Comparison of ENCODE assay signal across 8 cellular contexts in the genomic region with DNA sequence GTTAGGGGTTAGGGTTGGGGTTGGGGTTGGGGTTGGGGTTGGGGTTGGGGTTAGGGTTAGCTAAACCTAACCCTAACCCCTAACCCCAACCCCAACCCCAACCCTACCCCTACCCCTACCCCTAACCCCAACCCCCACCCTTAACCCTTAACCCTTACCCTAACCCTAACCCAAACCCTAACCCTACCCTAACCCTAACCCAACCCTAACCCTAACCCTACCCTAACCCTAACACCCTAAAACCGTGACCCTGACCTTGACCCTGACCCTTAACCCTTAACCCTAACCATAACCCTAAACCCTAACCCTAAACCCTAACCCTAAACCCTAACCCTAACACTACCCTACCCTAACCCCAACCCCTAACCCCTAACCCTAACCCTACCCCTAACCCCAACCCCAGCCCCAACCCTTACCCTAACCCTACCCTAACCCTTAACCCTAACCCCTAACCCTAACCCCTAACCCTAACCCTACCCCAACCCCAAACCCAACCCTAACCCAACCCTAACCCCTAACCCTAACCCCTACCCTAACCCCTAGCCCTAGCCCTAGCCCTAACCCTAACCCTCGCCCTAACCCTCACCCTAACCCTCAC. TPM values are rescaled to one million over a fixed set of nuclear protein-coding genes. Genes with fewer than 3 reads are reported as not detected.
DNase-seq lines count a peak whose midpoint lies in the region; ATAC-seq, FAIRE-seq and TF ChIP-seq lines count a peak whose summit lies in the region.

No MANE protein-coding gene starts in this region.

- peaks cover 6% of the 10 kb centered on the region for H3K4me1 Mint-ChIP-seq in activated T-cell treated with anti-CD3 and anti-CD28 coated beads, Interleukin-2, amount 50 U/mL, for 4 hours (ENCODE audit: low read depth)

- H3K4me3 ChIP-seq in K562 (peak overlapping the region; percentile 55), liver (ENCODE audit: low read depth in 1 of 3, low read length in 3 of 3) (peak overlapping the region in 2 of 3 donors; percentile 56 to 69), upper lobe of left lung (peak overlapping the region; percentile 7 to 75 (median 58))

- peak overlapping the region; percentile 88 for H3K4me3 Mint-ChIP-seq in activated T-cell treated with anti-CD3 and anti-CD28 coated beads, Interleukin-2, amount 50 U/mL, for 4 hours

- no peaks in the 10 kb centered on the region for H4K20me1 ChIP-seq in K562 (replicated peaks; ENCODE audit: control insufficient read depth, insufficient read depth, low read length)

- TF ChIP-seq EP300 in K562 (IDR thresholded peaks at IDR 0.05; ENCODE audit: low read length), result no peak
- no peak for TF ChIP-seq EP300 in upper lobe of left lung (IDR thresholded peaks at IDR 0.05)

- FAIRE-seq in K562 (lab: Jason Lieb, UNC), result no peak

- H3K9ac ChIP-seq in K562 (ENCODE audit: insufficient read depth in 1 of 2, low read depth in 2 of 2, low read length in 2 of 2) (peak overlapping the region; percentile 67 to 87; a peak in 3 of 4 replicates), liver (ENCODE audit: low read depth in 1 of 2, low read length in 2 of 2) (peak overlapping the region in 1 of 2 donors; percentile 53)

- H3K36me3 Mint-ChIP-seq in activated T-cell treated with anti-CD3 and anti-CD28 coated beads, Interleukin-2, amount 50 U/mL, for 4 hours (ENCODE audit: insufficient read depth), result peaks cover 1% of the 10 kb centered on the region

- peak; percentile 45 to 46 for ATAC-seq in activated T-cell treated with anti-CD3 and anti-CD28 coated beads, Interleukin-2, amount 50 U/mL, for 4 hours
- peak; percentile 94 for ATAC-seq in K562
- ATAC-seq in upper lobe of left lung (ENCODE audit: low FRiP score in 2 of 2), result peak; percentile 62 to 65
- ATAC-seq in GM21447 (IDR thresholded peaks at IDR 0.05; ENCODE audit: unreplicated experiment), result no peak

- no peak for TF ChIP-seq CTCF in K562 (IDR thresholded peaks at IDR 0.05 in 2 of 3, conservative IDR thresholded peaks at IDR 0.05 in 1 of 3; ENCODE audit: insufficient read depth in 2 of 3, low read depth in 1 of 3, low read length in 3 of 3)
- TF ChIP-seq CTCF in liver (IDR thresholded peaks at IDR 0.05; ENCODE audit: low read depth, low read length, missing input control), result no peak
- TF ChIP-seq CTCF in upper lobe of left lung (IDR thresholded peaks at IDR 0.05), result no peak

- no TSS peak for BruUV-seq in K562 (replicated peaks; lab: Mats Ljungman, UMichigan)

- H3K4me2 ChIP-seq in K562 (ENCODE audit: insufficient read depth, low read length), result peak overlapping the region; percentile 80; the same call in 1 of the 2 replicates

- in situ Hi-C loops in K562 (cut with MboI), result no loop called here

- WGBS in K562 (ENCODE audit: insufficient coverage, low coverage, missing lambda C conversion rate), result 13% methylated on average over 2 of the region's 2 CpGs
- WGBS in liver, result 21% methylated on average over 2 of the region's 2 CpGs
- WGBS in upper lobe of left lung, 2 donors, result 38 to 75% methylated on average over 2 of the region's 2 CpGs

- H3K9me1 ChIP-seq in K562 (ENCODE audit: control insufficient read depth, insufficient read depth, low read length), result no peaks in the 10 kb centered on the region

- intact Hi-C loops in K562 (cut with micrococcal nuclease), result no loop called here

- H3K9me3 ChIP-seq in K562 (replicated peaks; ENCODE audit: control insufficient read depth, insufficient read depth, low read depth, low read length) (no peaks in the 10 kb centered on the region; the same call in 1 of the 2 replicates), liver (ENCODE audit: control insufficient read depth in 4 of 4, low read length in 3 of 4) (no peaks in the 10 kb centered on the region), upper lobe of left lung (no peaks in the 10 kb centered on the region)

- TF ChIP-seq RAD21 in K562 (CRISPR knock-in tag; conservative IDR thresholded peaks at IDR 0.05 in 1 of 2, IDR thresholded peaks at IDR 0.05 in 1 of 2), result no peak
- no peak for TF ChIP-seq RAD21 in liver (IDR thresholded peaks at IDR 0.05)

- H3K9me3 Mint-ChIP-seq in activated T-cell treated with anti-CD3 and anti-CD28 coated beads, Interleukin-2, amount 50 U/mL, for 4 hours, result no peaks in the 10 kb centered on the region

- POLR2A ChIA-PET in K562 (lab: Yijun Ruan, JAX), result no interaction called here

- no peaks in the 10 kb centered on the region; the same call in 1 of the 3 replicates for H3K79me2 ChIP-seq in K562 (ENCODE audit: control insufficient read depth, insufficient read depth, low read length)

- no peak for DNase-seq in activated T-cell treated with anti-CD3 and anti-CD28 coated beads, Interleukin-2, amount 50 U/mL, for 4 hours
- no peak for DNase-seq in activated T-cell treated with anti-CD3 and anti-CD28 coated beads, Interleukin-2, amount 50 U/mL, for 48 hours
- peak in 1 of 4 experiments; percentile 12 for DNase-seq in K562 (ENCODE audit: extremely low read depth in 1 of 4, low spot score in 3 of 4)
- DNase-seq in upper lobe of left lung, result no peak
- DNase-seq in NCI-H345 (lab: John Stamatoyannopoulos, UW), result no peak
- DNase-seq in 8988T, result no peak

- H3K27me3 ChIP-seq in K562 (ENCODE audit: control insufficient read depth in 2 of 2, insufficient read depth in 2 of 2, low read length in 2 of 2) (no peaks in the 10 kb centered on the region), liver (ENCODE audit: control insufficient read depth in 4 of 4, insufficient read depth in 4 of 4, low read length in 3 of 4) (no peaks in the 10 kb centered on the region), upper lobe of left lung (no peaks in the 10 kb centered on the region)

- H2AFZ ChIP-seq in K562 (ENCODE audit: low read depth, low read length), result peak overlapping the region; percentile 82

- H3K27ac ChIP-seq in K562 (ENCODE audit: extremely low read depth, low read depth, low read length) (peak overlapping the region; percentile 81; the same call in 2 of the 3 replicates), liver (ENCODE audit: low read depth in 1 of 2, low read length in 2 of 2) (peak overlapping the region; percentile 70 to 73), upper lobe of left lung (peak overlapping the region; percentile 83 to 93 (median 90))

- H3K27me3 Mint-ChIP-seq in activated T-cell treated with anti-CD3 and anti-CD28 coated beads, Interleukin-2, amount 50 U/mL, for 4 hours (ENCODE audit: low read depth), result no peaks in the 10 kb centered on the region

- H3K4me1 ChIP-seq in K562 (replicated peaks in 1 of 2; ENCODE audit: control insufficient read depth in 2 of 2, insufficient read depth in 2 of 2, low read length in 2 of 2), result peaks cover 0 to 5% of the 10 kb centered on the region in 2 experiments; a peak in 3 of 5 replicates
- peaks cover 0 to 3% (median 0%) of the 10 kb centered on the region in 4 donors for H3K4me1 ChIP-seq in liver (ENCODE audit: control insufficient read depth in 4 of 4, insufficient read depth in 4 of 4, low read length in 3 of 4)
- H3K4me1 ChIP-seq in upper lobe of left lung, result peaks cover 0 to 10% (median 0%) of the 10 kb centered on the region in 4 donors

- TF ChIP-seq POLR2A in K562 (conservative IDR thresholded peaks at IDR 0.05) (no peak), upper lobe of left lung (IDR thresholded peaks at IDR 0.05) (no peak)

- CTCF ChIA-PET in K562 (lab: Yijun Ruan, JAX; ENCODE audit: low intra/inter-chr PET ratio), result no interaction called here

- H3K36me3 ChIP-seq in K562 (ENCODE audit: control insufficient read depth, insufficient read depth, low read length), result no peaks in the 10 kb centered on the region
- no peaks in the 10 kb centered on the region for H3K36me3 ChIP-seq in liver (ENCODE audit: control insufficient read depth in 4 of 4, insufficient read depth in 3 of 4, low read depth in 1 of 4, low read length in 3 of 4)
- H3K36me3 ChIP-seq in upper lobe of left lung, result peaks cover 0 to 5% (median 1%) of the 10 kb centered on the region in 4 donors

TF ChIP-seq in K562, 482 proteins besides CTCF, POLR2A, EP300 and RAD21:
- TF ChIP-seq PTBP1 (IDR thresholded peaks at IDR 0.05; ENCODE audit: low read depth, low read length), result no peak
- peak; percentile 55 for TF ChIP-seq CREBBP (IDR thresholded peaks at IDR 0.05; ENCODE audit: low read depth, low read length)
- peak; percentile 83 for TF ChIP-seq NR2C1 (IDR thresholded peaks at IDR 0.05)
- peak; percentile 81 for TF ChIP-seq NR2C1 (tag; IDR thresholded peaks at IDR 0.05)
TF ChIP-seq in K562: peak in this region for 2.

TF ChIP-seq in liver, 16 proteins besides CTCF, POLR2A, EP300 and RAD21:
- no peak for TF ChIP-seq RXRA (IDR thresholded peaks at IDR 0.05)
- TF ChIP-seq NR2F2 (IDR thresholded peaks at IDR 0.05), result peak; percentile 91

RNA-seq across cellular contexts. Expression of gene RABL2A, which starts 24.1 kb away (rescaled TPM):
- 10 to 100 TPM; 10.6 to 14.9 (median 10.9) TPM for total RNA-seq in activated T-cell treated with anti-CD3 and anti-CD28 coated beads, Interleukin-2, amount 50 U/mL, for 4 hours
- total RNA-seq in K562 (2011; cell fraction: chromatin; rRNA removed; ENCODE audit: low replicate concordance), result 27.6 and 50.6 TPM in 2 replicates
- total RNA-seq in K562 (2011; cell fraction: nucleolus; rRNA removed), result 20.1 and 30.2 TPM in 2 replicates
- 34.0 and 48.6 TPM in 2 replicates for total RNA-seq in K562 (2011; cell fraction: nucleoplasm; rRNA removed)
- total RNA-seq in K562 (2014; rRNA removed) (2.2 and 3.5 TPM in 2 replicates), K562 (2014; rRNA removed; fragmentation: Illumina TruSeq; extraction: Trizol) (2.1 and 3.2 TPM in 2 replicates), K562 (2015; rRNA removed; fragmentation: Illumina TruSeq; extraction: Trizol) (3.4 and 4.8 TPM in 2 replicates), K562 (2021) (3.2 and 4.2 TPM in 2 replicates), liver (1 to 10 TPM; 1.1 to 6.2 TPM), upper lobe of left lung (10 to 100 TPM; 16.3 to 61.8 (median 23.0) TPM)
- polyA plus RNA-seq in K562 (2011; rRNA removed) (5.3 and 5.8 TPM in 2 replicates), K562 (2014; fragmentation: Illumina TruSeq; extraction: Trizol) (2.8 and 4.7 TPM in 2 replicates), K562 (2014; fragmentation: Nextera tagmentation; extraction: Ambion mirVana) (under 1 TPM; 0.27 to 0.34 TPM), K562 (2014; rRNA removed) (3.0 and 5.1 TPM in 2 replicates), liver (1 to 10 TPM; 3.9 to 4.2 TPM)
- polyA plus RNA-seq in K562 (2011; cell fraction: cytosol; rRNA removed), result 4.7 and 5.1 TPM in 2 replicates
- polyA plus RNA-seq in K562 (2011; cell fraction: nucleus; rRNA removed), result 21.7 and 27.2 TPM in 2 replicates
- polyA plus RNA-seq in K562 (2012), result 3.2 and 6.6 TPM in 2 replicates
- polyA minus RNA-seq in K562 (2011; rRNA and poly(A)+ RNA removed), result 7.4 and 9.2 TPM in 2 replicates
- polyA minus RNA-seq in K562 (2011; cell fraction: cytosol; rRNA and poly(A)+ RNA removed), result 1.3 TPM in 1 of 2 replicates, not detected in the other
- 10.0 and 11.8 TPM in 2 replicates for polyA minus RNA-seq in K562 (2011; cell fraction: nucleus; rRNA and poly(A)+ RNA removed)
